ENCODE assay signal across 18 cellular contexts in genomic region chr3:86814918-86815655, GRCh38.
DNase-seq lines count a peak whose midpoint lies in the region; ATAC-seq, FAIRE-seq and TF ChIP-seq lines count a peak whose summit lies in the region.
"Had no signal": no experiment of that assay in that cellular context is flagged by ENCODE, and none has a peak within 500 bp of the region (broad histone marks: within the 10 kb centered on the region; RNA-seq: fewer than 3 reads in every experiment).

No MANE protein-coding gene starts in this region.

- H3K4me1 Mint-ChIP-seq in astrocyte (ENCODE audit: low read depth, unreplicated experiment) (peaks cover 23% of the 10 kb centered on the region), type B pancreatic cell (ENCODE audit: unreplicated experiment) (no peaks in the 10 kb centered on the region)
- H3K4me1 Mint-ChIP-seq: activated CD4-positive, alpha-beta T cell treated with anti-CD3 and anti-CD28 coated beads, Interleukin-2, amount 10 ng/mL, durations not matched to agents 24 days and 14 days; CD4-positive, alpha-beta memory T cell had no signal

- H3K27ac Mint-ChIP-seq in astrocyte (ENCODE audit: unreplicated experiment) (peak overlapping the region; percentile 90), type B pancreatic cell (no peak overlapping the region)
- H3K27ac Mint-ChIP-seq: activated CD4-positive, alpha-beta T cell treated with anti-CD3 and anti-CD28 coated beads, Interleukin-2, amount 10 ng/mL, durations not matched to agents 24 days and 14 days; CD4-positive, alpha-beta memory T cell; stimulated activated naive CD8-positive, alpha-beta T cell treated with anti-CD3 and anti-CD28 coated beads, Interleukin-15, Interleukin-2, amounts not matched to agents 100 ng/mL and 50 ng/mL, for 24 hours had no signal

- no peaks in the 10 kb centered on the region for H3K36me3 ChIP-seq in astrocyte (ENCODE audit: insufficient read depth, low read length)
- no peaks in the 10 kb centered on the region for H3K36me3 ChIP-seq in iPS-20b (ENCODE audit: insufficient read depth, low read depth, low read length)
- no peaks in the 10 kb centered on the region for H3K36me3 ChIP-seq in skeletal muscle satellite cell (ENCODE audit: insufficient read depth, low read length)

- H3K4me3 Mint-ChIP-seq in astrocyte (ENCODE audit: unreplicated experiment) (peak overlapping the region; percentile 8), type B pancreatic cell (no peak overlapping the region)
- H3K4me3 Mint-ChIP-seq: activated CD4-positive, alpha-beta T cell treated with anti-CD3 and anti-CD28 coated beads, Interleukin-2, amount 10 ng/mL, durations not matched to agents 24 days and 14 days; CD4-positive, alpha-beta memory T cell; stimulated activated naive CD8-positive, alpha-beta T cell treated with anti-CD3 and anti-CD28 coated beads, Interleukin-15, Interleukin-2, amounts not matched to agents 100 ng/mL and 50 ng/mL, for 24 hours had no signal

- peak overlapping the region; percentile 25 for H2AFZ ChIP-seq in astrocyte (ENCODE audit: low read depth, low read length)

- H3K9me3 Mint-ChIP-seq in astrocyte (ENCODE audit: unreplicated experiment) (no peaks in the 10 kb centered on the region), type B pancreatic cell (no peaks in the 10 kb centered on the region)
- H3K9me3 Mint-ChIP-seq: activated CD4-positive, alpha-beta T cell treated with anti-CD3 and anti-CD28 coated beads, Interleukin-2, amount 10 ng/mL, durations not matched to agents 24 days and 14 days had no signal

- no peaks in the 10 kb centered on the region for H3K36me3 Mint-ChIP-seq in astrocyte (ENCODE audit: low read depth, unreplicated experiment)
- H3K36me3 Mint-ChIP-seq in type B pancreatic cell = no peaks in the 10 kb centered on the region
- H3K36me3 Mint-ChIP-seq: CD4-positive, alpha-beta memory T cell had no signal

- no peak for ATAC-seq in HG03097 (IDR thresholded peaks at IDR 0.05; ENCODE audit: low FRiP score, unreplicated experiment)
- ATAC-seq: foreskin keratinocyte, right cardiac atrium had no signal

- no peaks in the 10 kb centered on the region for H3K27me3 ChIP-seq in astrocyte (ENCODE audit: insufficient read depth, low read length)
- H3K27me3 ChIP-seq in iPS-20b (ENCODE audit: insufficient read depth, low read length) = no peaks in the 10 kb centered on the region
- H3K27me3 ChIP-seq in skeletal muscle satellite cell (ENCODE audit: control insufficient read depth, insufficient read depth, low read length) = no peaks in the 10 kb centered on the region

- peak; percentile 83 for FAIRE-seq in astrocyte (lab: Jason Lieb, UNC)
- FAIRE-seq: G401.6, GM18507, kidney had no signal

- H3K27ac ChIP-seq in astrocyte (ENCODE audit: low read depth, low read length) (peak overlapping the region; percentile 13), iPS-20b (ENCODE audit: low read length) (no peak overlapping the region)
- H3K27ac ChIP-seq: foreskin keratinocyte had no signal

- no peak for TF ChIP-seq CTCF in astrocyte (IDR thresholded peaks at IDR 0.05; ENCODE audit: insufficient read depth, low read depth, low read length)
- TF ChIP-seq CTCF in type B pancreatic cell (conservative IDR thresholded peaks at IDR 0.05) = no peak

- no peaks in the 10 kb centered on the region for H3K9me3 ChIP-seq in astrocyte (ENCODE audit: insufficient read depth, low read depth, low read length)
- H3K9me3 ChIP-seq in iPS-20b (ENCODE audit: insufficient read depth, low read depth, low read length) = no peaks in the 10 kb centered on the region
- H3K9me3 ChIP-seq in skeletal muscle satellite cell (replicated peaks; ENCODE audit: low read length) = no peaks in the 10 kb centered on the region

- H3K4me3 ChIP-seq in astrocyte (ENCODE audit: insufficient read depth, low read depth, low read length) = no peak overlapping the region
- peak overlapping the region; percentile 38; the same call in 1 of the 2 replicates for H3K4me3 ChIP-seq in iPS-20b (ENCODE audit: low read length)
- H3K4me3 ChIP-seq in skeletal muscle satellite cell (ENCODE audit: low read length) = no peak overlapping the region

- no peaks in the 10 kb centered on the region for H3K4me1 ChIP-seq in astrocyte (ENCODE audit: insufficient read depth, low read length)
- H3K4me1 ChIP-seq in iPS-20b (ENCODE audit: insufficient read depth, low read length) = peaks cover 24% of the 10 kb centered on the region
- H3K4me1 ChIP-seq in skeletal muscle satellite cell (ENCODE audit: control insufficient read depth, insufficient read depth, low read length) = peaks cover 15% of the 10 kb centered on the region
- H3K4me1 ChIP-seq: foreskin keratinocyte had no signal

- no peaks in the 10 kb centered on the region for H3K79me2 ChIP-seq in astrocyte (ENCODE audit: insufficient read depth, low read length)

- H3K4me2 ChIP-seq in astrocyte (ENCODE audit: low read length) = peak overlapping the region; percentile 18
- peak overlapping the region; percentile 28 for H3K4me2 ChIP-seq in skeletal muscle satellite cell (ENCODE audit: low read length)

- H3K9ac ChIP-seq in astrocyte (ENCODE audit: low read length) (no peak overlapping the region), iPS-20b (ENCODE audit: low read depth, low read length) (no peak overlapping the region), skeletal muscle satellite cell (ENCODE audit: low read depth, low read length) (no peak overlapping the region)

- DNase-seq in HCEC 1CT = peak; percentile 49
- peak; percentile 62 for DNase-seq in astrocyte (ENCODE audit: low read depth)
- no peak for DNase-seq in type B pancreatic cell (ENCODE audit: extremely low spot score, unreplicated experiment)
- no peak for DNase-seq in activated CD8-positive, alpha-beta memory T cell treated with anti-CD3 and anti-CD28 coated beads, Interleukin-2, amount 50 U/mL, for 48 hours
- DNase-seq: activated CD4-positive, alpha-beta T cell treated with anti-CD3 and anti-CD28 coated beads, Interleukin-2, amount 10 ng/mL, durations not matched to agents 24 days and 14 days; activated T-cell treated with anti-CD3 and anti-CD28 coated beads, Interleukin-2, amount 50 U/mL, for 48 hours; CD4-positive, alpha-beta memory T cell; kidney; NCI-H510A; right cardiac atrium; T-helper 2 cell had no signal

- no peaks in the 10 kb centered on the region for H4K20me1 ChIP-seq in astrocyte (ENCODE audit: insufficient read depth, low read length)

- H3K27me3 Mint-ChIP-seq in astrocyte (ENCODE audit: low read depth, unreplicated experiment) (no peaks in the 10 kb centered on the region), type B pancreatic cell (peaks cover 3% of the 10 kb centered on the region)
- H3K27me3 Mint-ChIP-seq: activated CD4-positive, alpha-beta T cell treated with anti-CD3 and anti-CD28 coated beads, Interleukin-2, amount 10 ng/mL, durations not matched to agents 24 days and 14 days; CD4-positive, alpha-beta memory T cell; stimulated activated naive CD8-positive, alpha-beta T cell treated with anti-CD3 and anti-CD28 coated beads, Interleukin-15, Interleukin-2, amounts not matched to agents 100 ng/mL and 50 ng/mL, for 24 hours had no signal

Comparison
In these comparisons a context has a peak if more than half of its experiments do, and no peak if none do; other contexts are left out.
1. DNase-seq: peak in HCEC 1CT (single experiment) and astrocyte (single experiment); none in type B pancreatic cell (single experiment) and activated CD8-positive, alpha-beta memory T cell treated with anti-CD3 and anti-CD28 coated beads, Interleukin-2, amount 50 U/mL, for 48 hours (single experiment).